In genomic region chr7:87876759-87877234, GRCh38 we compare ENCODE assay signal across 8 cellular contexts. TPM values are rescaled to one million over a fixed set of nuclear protein-coding genes. Genes with fewer than 3 reads are reported as not detected.
DNase-seq lines count a peak whose midpoint lies in the region; ATAC-seq, FAIRE-seq and TF ChIP-seq lines count a peak whose summit lies in the region.

No MANE protein-coding gene starts in this region.

- peak overlapping the region; percentile 88 for H3K9ac ChIP-seq in HCT116 (ENCODE audit: low read length)

- no peaks in the 10 kb centered on the region for H3K9me3 ChIP-seq in CD8-positive, alpha-beta memory T cell (ENCODE audit: low read length)
- H3K9me3 ChIP-seq in HCT116 (ENCODE audit: control insufficient read depth in 1 of 2, insufficient read depth in 1 of 2, low read depth in 1 of 2, low read length in 2 of 2): no peaks in the 10 kb centered on the region

- H2AFZ ChIP-seq in HCT116 (ENCODE audit: low read depth, low read length, poor library complexity, severe bottlenecking): peak overlapping the region; percentile 11

- peak in 3 of 5 donors; percentile 11 to 53 (median 21) for DNase-seq in CD8-positive, alpha-beta memory T cell
- DNase-seq in HCT116 (ENCODE audit: low read depth, low spot score) (no peak), NCI-H345 treated with DMSO at 0.1 percent for 48 hours (lab: John Stamatoyannopoulos, UW; ENCODE audit: unreplicated experiment) (peak; percentile 21), lung microvascular endothelial cell (ENCODE audit: low read depth in 2 of 2) (peak; percentile 69 to 73), HTR-8/SVneo (ENCODE audit: insufficient read length, low spot score) (no peak)
- peak; percentile 64 for DNase-seq in activated CD4-positive, alpha-beta memory T cell treated with anti-CD3 and anti-CD28 coated beads for 36 hours
- peak; percentile 17 to 31 (median 27) for DNase-seq in effector memory CD8-positive, alpha-beta T cell
- DNase-seq in stimulated activated CD4-positive, alpha-beta T cell treated with anti-CD3 and anti-CD28 coated beads, TNF-alpha, amount 100 ng/mL, for 4 hours (ENCODE audit: low read depth in 3 of 3): peak in 2 of 3 experiments; percentile 13 to 24

- peaks cover 53 to 73% (median 67%) of the 10 kb centered on the region in 3 donors for H3K4me1 Mint-ChIP-seq in CD8-positive, alpha-beta memory T cell
- H3K4me1 Mint-ChIP-seq in activated CD4-positive, alpha-beta memory T cell treated with anti-CD3 and anti-CD28 coated beads for 36 hours (ENCODE audit: low read depth): peaks cover 46% of the 10 kb centered on the region
- H3K4me1 Mint-ChIP-seq in effector memory CD8-positive, alpha-beta T cell (ENCODE audit: low read depth in 2 of 2): peaks cover 24 to 36% of the 10 kb centered on the region in 2 donors

- no peaks in the 10 kb centered on the region for H3K9me2 ChIP-seq in HCT116 (ENCODE audit: insufficient read depth)

- peaks cover 0 to 5% (median 2%) of the 10 kb centered on the region in 5 donors for H3K9me3 Mint-ChIP-seq in CD8-positive, alpha-beta memory T cell
- peaks cover 11% of the 10 kb centered on the region for H3K9me3 Mint-ChIP-seq in activated CD4-positive, alpha-beta memory T cell treated with anti-CD3 and anti-CD28 coated beads for 36 hours
- H3K9me3 Mint-ChIP-seq in effector memory CD8-positive, alpha-beta T cell: no peaks in the 10 kb centered on the region

- ATAC-seq in HCT116: peak; percentile 6; the same call in 1 of the 2 replicates
- peak; percentile 15 for ATAC-seq in effector memory CD8-positive, alpha-beta T cell (replicated peaks)

- FAIRE-seq in HTR-8/SVneo (lab: Jason Lieb, UNC): no peak

- peaks cover 0 to 2% of the 10 kb centered on the region in 2 donors for H3K27me3 Mint-ChIP-seq in CD8-positive, alpha-beta memory T cell
- no peaks in the 10 kb centered on the region for H3K27me3 Mint-ChIP-seq in activated CD4-positive, alpha-beta memory T cell treated with anti-CD3 and anti-CD28 coated beads for 36 hours
- no peaks in the 10 kb centered on the region for H3K27me3 Mint-ChIP-seq in effector memory CD8-positive, alpha-beta T cell

- intact Hi-C loops in HCT116 (cut with micrococcal nuclease): no loop called here
- intact Hi-C loops in activated CD4-positive, alpha-beta memory T cell treated with anti-CD3 and anti-CD28 coated beads for 36 hours (cut with micrococcal nuclease): loop anchor here (1.0 to 5.0 kb wide), 7 partner anchors 58 to 724 kb away; partner anchors contain the start of genes ABCB1, ADAM22, CROT and DMTF1

- peak overlapping the region; percentile 97 for H3K27ac ChIP-seq in CD8-positive, alpha-beta memory T cell (ENCODE audit: low read depth, low read length)
- H3K27ac ChIP-seq in HCT116 (ENCODE audit: low read depth, low read length): peak overlapping the region; percentile 96

- peaks cover 7 to 33% (median 11%) of the 10 kb centered on the region in 3 donors for H3K36me3 Mint-ChIP-seq in CD8-positive, alpha-beta memory T cell
- H3K36me3 Mint-ChIP-seq in activated CD4-positive, alpha-beta memory T cell treated with anti-CD3 and anti-CD28 coated beads for 36 hours: peaks cover 41% of the 10 kb centered on the region
- peaks cover 18% of the 10 kb centered on the region for H3K36me3 Mint-ChIP-seq in effector memory CD8-positive, alpha-beta T cell (ENCODE audit: insufficient read depth)

- H3K4me2 ChIP-seq in HCT116 (ENCODE audit: low read length): peak overlapping the region; percentile 85

- peaks cover 35% of the 10 kb centered on the region for H3K4me1 ChIP-seq in CD8-positive, alpha-beta memory T cell (ENCODE audit: insufficient read depth, low read length)
- H3K4me1 ChIP-seq in HCT116 (ENCODE audit: control insufficient read depth in 1 of 2, insufficient read depth in 2 of 2, low read length in 2 of 2): peaks cover 3 to 18% of the 10 kb centered on the region in 2 experiments; a peak in 3 of 4 replicates

- no peak for TF ChIP-seq RAD21 in HCT116 (IDR thresholded peaks at IDR 0.05; ENCODE audit: low read depth)

- peak overlapping the region; percentile 97 to 99 (median 98) for H3K27ac Mint-ChIP-seq in CD8-positive, alpha-beta memory T cell
- H3K27ac Mint-ChIP-seq in activated CD4-positive, alpha-beta memory T cell treated with anti-CD3 and anti-CD28 coated beads for 36 hours: peak overlapping the region; percentile 93
- peak overlapping the region; percentile 99 for H3K27ac Mint-ChIP-seq in effector memory CD8-positive, alpha-beta T cell

- TF ChIP-seq CTCF in HCT116 (IDR thresholded peaks at IDR 0.05 in 2 of 3, conservative IDR thresholded peaks at IDR 0.05 in 1 of 3; ENCODE audit: borderline replicate concordance in 1 of 3, insufficient read depth in 1 of 3, low read depth in 2 of 3, low read length in 2 of 3): no peak

- H3K4me3 ChIP-seq in CD8-positive, alpha-beta memory T cell (ENCODE audit: low read length): peak overlapping the region; percentile 87
- peak overlapping the region; percentile 75 to 80 for H3K4me3 ChIP-seq in HCT116 (replicated peaks in 1 of 2; ENCODE audit: low read depth in 1 of 2, low read length in 2 of 2)

- POLR2A ChIA-PET in CD8-positive, alpha-beta memory T cell (lab: Charles Lee): interaction anchor here (1.2 to 2.3 kb wide), 2 partner anchors 57 to 276 kb away, joined by 4 to 14 read pairs; partner anchors contain the start of genes ABCB1 and ADAM22
- POLR2A ChIA-PET in HCT116 (lab: Charles Lee): no interaction called here
- POLR2A ChIA-PET in activated CD4-positive, alpha-beta memory T cell treated with anti-CD3 and anti-CD28 coated beads for 36 hours (lab: Charles Lee): interaction anchor here (1.3 kb wide), 3 partner anchors 19 to 335 kb away, joined by 3 to 5 read pairs (median 4); partner anchors contain the start of gene ADAM22

- H3K27me3 ChIP-seq in CD8-positive, alpha-beta memory T cell (ENCODE audit: insufficient read depth, low read length, poor library complexity, severe bottlenecking): no peaks in the 10 kb centered on the region
- no peaks in the 10 kb centered on the region for H3K27me3 ChIP-seq in HCT116 (ENCODE audit: insufficient read depth, low read length)

- no peaks in the 10 kb centered on the region for H3K36me3 ChIP-seq in CD8-positive, alpha-beta memory T cell (ENCODE audit: insufficient read depth, low read length)
- H3K36me3 ChIP-seq in HCT116 (ENCODE audit: control insufficient read depth in 1 of 2, insufficient read depth in 2 of 2, low read length in 2 of 2): peaks cover 2 to 26% of the 10 kb centered on the region in 2 experiments; a peak in 3 of 4 replicates

- CTCF ChIA-PET in CD8-positive, alpha-beta memory T cell (lab: Charles Lee): no interaction called here
- CTCF ChIA-PET in HCT116 (lab: Charles Lee): no interaction called here
- CTCF ChIA-PET in activated CD4-positive, alpha-beta memory T cell treated with anti-CD3 and anti-CD28 coated beads for 36 hours (lab: Charles Lee): interaction anchor here (0.9 kb wide), 1 partner anchor 8 kb away, joined by 3 read pairs; no protein-coding TSS in a partner anchor

- TF ChIP-seq POLR2A in HCT116 (IDR thresholded peaks at IDR 0.05; ENCODE audit: borderline replicate concordance, extremely low read depth, insufficient read depth, insufficient read length): no peak

- peak overlapping the region; percentile 92 to 100 (median 97) for H3K4me3 Mint-ChIP-seq in CD8-positive, alpha-beta memory T cell
- H3K4me3 Mint-ChIP-seq in activated CD4-positive, alpha-beta memory T cell treated with anti-CD3 and anti-CD28 coated beads for 36 hours: peak overlapping the region; percentile 77
- H3K4me3 Mint-ChIP-seq in effector memory CD8-positive, alpha-beta T cell: peak overlapping the region; percentile 98 to 99

- TSS peak; percentile 54 for BruUV-seq in HCT116 (replicated peaks; lab: Mats Ljungman, UMichigan)

- RAD21 ChIA-PET in HCT116 (lab: Charles Lee; ENCODE audit: low non-redundant PET in 1 of 2, low total read pairs in 2 of 2, uncharacterized antibody in 2 of 2, unreplicated experiment in 2 of 2): no interaction called here

- H4K20me1 ChIP-seq in HCT116 (ENCODE audit: insufficient read depth): peaks cover 3% of the 10 kb centered on the region; the same call in 1 of the 2 replicates

- H3K79me2 ChIP-seq in HCT116 (ENCODE audit: insufficient read depth, low read length): peaks cover 93% of the 10 kb centered on the region

TF ChIP-seq in HCT116, 20 proteins besides CTCF, POLR2A, EP300 and RAD21 (continues in another document):
- TF ChIP-seq CBX3 (IDR thresholded peaks at IDR 0.05; ENCODE audit: low read depth) (peak; percentile 11; the same call in 1 of the 2 replicates), ZNF274 (IDR thresholded peaks at IDR 0.05; ENCODE audit: low read depth, low read length) (no peak), TCF7L2 (IDR thresholded peaks at IDR 0.05; ENCODE audit: borderline replicate concordance, extremely low read depth, insufficient read depth, insufficient read length) (no peak), YY1 (IDR thresholded peaks at IDR 0.05; ENCODE audit: extremely low read depth, insufficient replicate concordance, low read depth, low read length) (no peak), POLR2AphosphoS5 (IDR thresholded peaks at IDR 0.05; ENCODE audit: low read depth, low read length) (no peak)

RNA-seq across cellular contexts. Expression of gene DBF4, which starts 0.5 kb away (rescaled TPM):
- 10 to 100 TPM; 63.9 to 67.1 TPM for total RNA-seq in CD8-positive, alpha-beta memory T cell
- polyA plus RNA-seq in CD8-positive, alpha-beta memory T cell: 30.4 TPM
- total RNA-seq in HCT116 (2021; ENCODE audit: unreplicated experiment) (62.2 TPM), lung microvascular endothelial cell (6.9 and 8.1 TPM in 2 replicates)
- 11.4 and 17.8 TPM in 2 replicates for polyA plus RNA-seq in HCT116 (2012)
- total RNA-seq in activated CD4-positive, alpha-beta memory T cell treated with anti-CD3 and anti-CD28 coated beads for 36 hours: 10 to 100 TPM; 75.8 to 78.4 TPM

RNA-seq across cellular contexts. Expression of gene SLC25A40, which starts 0.6 kb away (rescaled TPM):
- total RNA-seq in CD8-positive, alpha-beta memory T cell: 10 to 100 TPM; 32.8 to 37.9 TPM
- polyA plus RNA-seq in CD8-positive, alpha-beta memory T cell: 13.7 TPM
- total RNA-seq in HCT116 (2021; ENCODE audit: unreplicated experiment) (32.4 TPM), lung microvascular endothelial cell (4.4 and 5.2 TPM in 2 replicates)
- polyA plus RNA-seq in HCT116 (2012): 6.2 and 8.3 TPM in 2 replicates
- 10 to 100 TPM; 47.9 to 54.9 TPM for total RNA-seq in activated CD4-positive, alpha-beta memory T cell treated with anti-CD3 and anti-CD28 coated beads for 36 hours

RNA-seq across cellular contexts. Expression of gene ADAM22, which starts 57.3 kb away (rescaled TPM):
- 1 to 10 TPM; 4.3 to 4.7 TPM for total RNA-seq in CD8-positive, alpha-beta memory T cell
- polyA plus RNA-seq in CD8-positive, alpha-beta memory T cell: 2.3 TPM
- 10.0 TPM for total RNA-seq in HCT116 (2021; ENCODE audit: unreplicated experiment)
- 2.8 and 4.5 TPM in 2 replicates for polyA plus RNA-seq in HCT116 (2012)
- total RNA-seq in activated CD4-positive, alpha-beta memory T cell treated with anti-CD3 and anti-CD28 coated beads for 36 hours: 1 to 10 TPM; 1.8 to 2.2 TPM
- total RNA-seq in lung microvascular endothelial cell: 0.22 and 0.40 TPM in 2 replicates

Comparison
In these comparisons a context has a peak if more than half of its experiments do, and no peak if none do; other contexts are left out.
1. DNase-seq: peak in CD8-positive, alpha-beta memory T cell (3 of 5), NCI-H345 treated with DMSO at 0.1 percent for 48 hours (single experiment), activated CD4-positive, alpha-beta memory T cell treated with anti-CD3 and anti-CD28 coated beads for 36 hours (single experiment), effector memory CD8-positive, alpha-beta T cell (3 of 3), lung microvascular endothelial cell (2 of 2) and stimulated activated CD4-positive, alpha-beta T cell treated with anti-CD3 and anti-CD28 coated beads, TNF-alpha, amount 100 ng/mL, for 4 hours (2 of 3); none in HCT116 (single experiment) and HTR-8/SVneo (single experiment).
2. Peak in every context shown above with its lines, with median percentiles within 50 percentile points of each other: H3K27ac Mint-ChIP-seq and H3K4me3 Mint-ChIP-seq.